In genomic region chr1:66394603-66395002, GRCh38 we compare ENCODE assay signal across 27 cellular contexts.
"Had no signal": no experiment of that assay in that cellular context is flagged by ENCODE, and none has a peak within 500 bp of the region (broad histone marks: within the 10 kb centered on the region; RNA-seq: fewer than 3 reads in every experiment).

No MANE protein-coding gene starts in this region.

- H3K27ac Mint-ChIP-seq: activated CD4-positive, alpha-beta T cell treated with anti-CD3 and anti-CD28 coated beads for 36 hours; activated naive CD4-positive, alpha-beta T cell treated with anti-CD3 and anti-CD28 coated beads, Interleukin-2, amount 10 ng/mL, durations not matched to agents 7 days and 5 days; nephron; type B pancreatic cell; WTC11 had no signal

- H3K27me3 Mint-ChIP-seq: activated naive CD4-positive, alpha-beta T cell treated with anti-CD3 and anti-CD28 coated beads, Interleukin-2, amount 10 ng/mL, durations not matched to agents 7 days and 5 days had no signal

- H3K36me3 Mint-ChIP-seq: activated naive CD4-positive, alpha-beta T cell treated with anti-CD3 and anti-CD28 coated beads, Interleukin-2, amount 10 ng/mL, durations not matched to agents 7 days and 5 days; type B pancreatic cell had no signal

- H3K9me3 ChIP-seq: heart left ventricle, right lobe of liver, thoracic aorta, vagina had no signal

- DNase-seq: activated CD4-positive, alpha-beta T cell treated with anti-CD3 and anti-CD28 coated beads for 36 hours; activated CD4-positive, alpha-beta T cell treated with anti-CD3 and anti-CD28 coated beads, Interleukin-2, amount 50 U/mL, for 4 hours; activated CD8-positive, alpha-beta memory T cell treated with anti-CD3 and anti-CD28 coated beads for 24 hours; activated CD8-positive, alpha-beta memory T cell treated with anti-CD3 and anti-CD28 coated beads, Interleukin-2, amount 50 U/mL, for 4 hours; activated effector memory CD4-positive, alpha-beta T cell treated with Interleukin-2 at 50 U/mL for 16 hours; activated naive CD4-positive, alpha-beta T cell treated with anti-CD3 and anti-CD28 coated beads, Interleukin-2, amount 10 ng/mL, durations not matched to agents 7 days and 5 days; activated T-cell treated with anti-CD3 and anti-CD28 coated beads, Interleukin-2, amount 50 U/mL, for 48 hours; amygdala; cerebellar nuclear complex; heart left ventricle; left cardiac atrium; occipital lobe; right lobe of liver; stimulated activated CD4-positive, alpha-beta T cell treated with anti-CD3 and anti-CD28 coated beads, Interleukin-15, amount 100 ng/mL, for 24 hours; stimulated activated CD8-positive, alpha-beta memory T cell treated with anti-CD3 and anti-CD28 coated beads, Interleukin-4, amount 100 ng/mL, for 48 hours; stimulated activated naive CD4-positive, alpha-beta T cell treated with Interleukin-2 at 50 U/mL for 16 hours; T-helper 9 cell had no signal

- H3K36me3 ChIP-seq: heart left ventricle, right lobe of liver, thoracic aorta, vagina had no signal

- FAIRE-seq: bronchial epithelial cell, endometrium, islet of Langerhans had no signal

- H3K27me3 ChIP-seq: heart left ventricle, right lobe of liver, vagina had no signal

- H3K4me3 Mint-ChIP-seq: activated CD4-positive, alpha-beta T cell treated with anti-CD3 and anti-CD28 coated beads for 36 hours; activated naive CD4-positive, alpha-beta T cell treated with anti-CD3 and anti-CD28 coated beads, Interleukin-2, amount 10 ng/mL, durations not matched to agents 7 days and 5 days; nephron; type B pancreatic cell; WTC11 had no signal

- H3K4me3 ChIP-seq: coronary artery, heart left ventricle, right lobe of liver, skin epidermis, thoracic aorta, vagina had no signal

- H3K4me1 Mint-ChIP-seq: WTC11 had no signal

- H3K9me3 Mint-ChIP-seq: type B pancreatic cell had no signal

- H3K27ac ChIP-seq: coronary artery, right lobe of liver, thoracic aorta, vagina had no signal

- ATAC-seq: activated CD4-positive, alpha-beta T cell treated with anti-CD3 and anti-CD28 coated beads for 36 hours; WTC11 had no signal
